ENCODE assay signal across 1 cellular context in the genomic region with DNA sequence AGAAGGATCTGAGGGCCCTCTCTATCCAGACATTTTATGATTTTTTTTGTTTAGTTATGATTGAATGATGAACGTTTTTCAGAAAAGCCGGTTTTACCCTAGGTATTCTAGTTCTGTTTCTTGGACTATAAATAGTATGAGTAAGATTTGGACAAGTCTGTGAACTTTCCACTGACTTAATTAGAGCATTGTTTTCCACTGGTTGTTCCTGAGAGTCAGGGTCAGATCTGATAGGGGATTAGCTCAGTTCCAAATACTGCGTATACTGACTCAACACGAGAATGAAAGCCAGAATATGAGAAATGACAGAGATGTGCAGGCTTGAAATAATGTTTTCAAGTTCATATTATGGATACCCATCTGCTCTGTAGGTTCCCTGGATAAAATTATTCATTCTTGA.
TF ChIP-seq lines count a peak whose summit lies in the region.

No MANE protein-coding gene starts in this region.

TF ChIP-seq in WTC11, 78 proteins besides CTCF, POLR2A, EP300 and RAD21 (continued from another document):
- no peak for TF ChIP-seq CBFB (CRISPR knock-in tag; IDR thresholded peaks at IDR 0.05; ENCODE audit: low read depth)
- TF ChIP-seq JUN (CRISPR knock-in tag; IDR thresholded peaks at IDR 0.05): no peak
- TF ChIP-seq SP1 (CRISPR knock-in tag; conservative IDR thresholded peaks at IDR 0.05): no peak
- TF ChIP-seq, protein P1, sequence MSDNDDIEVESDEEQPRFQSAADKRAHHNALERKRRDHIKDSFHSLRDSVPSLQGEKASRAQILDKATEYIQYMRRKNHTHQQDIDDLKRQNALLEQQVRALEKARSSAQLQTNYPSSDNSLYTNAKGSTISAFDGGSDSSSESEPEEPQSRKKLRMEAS (CRISPR knock-in tag; IDR thresholded peaks at IDR 0.05): no peak
- TF ChIP-seq TEAD4 (CRISPR knock-in tag; IDR thresholded peaks at IDR 0.05): no peak
